In the genomic region with DNA sequence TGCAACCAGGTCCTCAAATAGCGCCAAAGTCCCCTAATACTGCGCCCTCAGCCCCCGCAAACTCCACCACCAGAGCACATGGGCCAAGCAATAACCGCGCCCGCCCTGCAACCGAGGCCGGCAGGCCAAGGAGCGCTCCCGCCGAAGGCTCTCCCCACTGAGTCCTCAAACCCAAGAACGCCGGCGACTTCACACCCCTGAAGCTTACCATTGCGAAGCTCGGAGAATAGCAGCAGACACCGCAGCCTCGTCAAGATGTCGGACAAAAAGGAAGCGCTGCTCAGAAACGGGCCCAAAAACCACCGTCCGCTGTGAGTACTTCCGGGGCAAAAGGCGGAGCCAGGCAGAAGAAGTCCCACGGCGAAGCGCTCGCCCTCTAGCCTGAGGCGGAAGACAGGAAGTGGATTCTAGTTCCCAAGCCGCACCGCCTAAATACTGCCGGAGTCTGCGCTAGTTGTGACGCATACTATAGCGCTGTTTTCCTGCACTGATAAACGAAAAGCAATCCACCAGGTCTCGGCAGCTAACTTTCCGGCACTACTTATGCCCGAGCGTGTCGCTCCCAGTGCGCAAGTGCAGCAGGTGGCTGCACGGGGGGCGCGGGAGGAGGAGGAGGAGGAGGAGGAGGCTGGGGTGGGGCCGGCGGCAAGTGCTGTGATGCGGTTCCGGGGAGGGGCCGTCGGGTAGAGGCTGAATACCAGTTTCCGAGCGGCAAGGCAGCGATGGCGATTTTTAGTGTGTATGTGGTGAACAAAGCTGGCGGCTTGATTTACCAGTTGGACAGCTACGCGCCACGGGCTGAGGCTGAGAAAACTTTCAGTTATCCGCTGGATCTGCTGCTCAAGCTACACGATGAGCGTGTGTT, we compare ENCODE assay signal across 8 cellular contexts.
DNase-seq lines count a peak whose midpoint lies in the region; ATAC-seq and TF ChIP-seq lines count a peak whose summit lies in the region.

RPS25 (minus strand) TSS at position 270 of the 865 bp plus-strand sequence; CDS start at position 211, 59 bp downstream.
A gene with protein sequence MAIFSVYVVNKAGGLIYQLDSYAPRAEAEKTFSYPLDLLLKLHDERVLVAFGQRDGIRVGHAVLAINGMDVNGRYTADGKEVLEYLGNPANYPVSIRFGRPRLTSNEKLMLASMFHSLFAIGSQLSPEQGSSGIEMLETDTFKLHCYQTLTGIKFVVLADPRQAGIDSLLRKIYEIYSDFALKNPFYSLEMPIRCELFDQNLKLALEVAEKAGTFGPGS (plus strand): TSS at position 693 of the 865 bp plus-strand sequence. CDS start 30 bp downstream, at position 723.

- DNase-seq in AG09319 (ENCODE audit: extremely low read depth, low read depth), result peak; percentile 79
- peak; percentile 92 for DNase-seq in NCI-H446 treated with DMSO at 0.1 percent for 48 hours (lab: John Stamatoyannopoulos, UW)
- DNase-seq in cerebellar cortex (ENCODE audit: low spot score), result peak; percentile 99
- DNase-seq in islet precursor cell, result peak; percentile 98
- DNase-seq in stimulated activated CD4-positive, alpha-beta T cell treated with anti-CD3 and anti-CD28 coated beads, Interleukin-12 subunit alpha, Interleukin-12 subunit beta, amount 100 ng/mL, for 48 hours (ENCODE audit: low read depth in 2 of 3, low spot score in 1 of 3), result peak; percentile 85 to 92 (median 92)

- TF ChIP-seq CTCF in AG09319 (IDR thresholded peaks at IDR 0.05; ENCODE audit: low read depth, low read length), result no peak

- ATAC-seq in GM19035 (IDR thresholded peaks at IDR 0.05; ENCODE audit: unreplicated experiment) (peak; percentile 90), HG03354 (IDR thresholded peaks at IDR 0.05; ENCODE audit: poor library complexity, severe bottlenecking, unreplicated experiment) (peak; percentile 87)
- peak; percentile 89 to 91 for ATAC-seq in activated CD4-positive, CD25-positive, alpha-beta regulatory T cell treated with anti-CD3 and anti-CD28 coated beads, Interleukin-2, amount 50 U/mL, for 24 hours

Comparison
In these comparisons a context has a peak if more than half of its experiments do, and no peak if none do; other contexts are left out.
1. Peak in every context shown above with its lines: DNase-seq and ATAC-seq.